8 cellular contexts compared by ENCODE assay signal in the genomic region with DNA sequence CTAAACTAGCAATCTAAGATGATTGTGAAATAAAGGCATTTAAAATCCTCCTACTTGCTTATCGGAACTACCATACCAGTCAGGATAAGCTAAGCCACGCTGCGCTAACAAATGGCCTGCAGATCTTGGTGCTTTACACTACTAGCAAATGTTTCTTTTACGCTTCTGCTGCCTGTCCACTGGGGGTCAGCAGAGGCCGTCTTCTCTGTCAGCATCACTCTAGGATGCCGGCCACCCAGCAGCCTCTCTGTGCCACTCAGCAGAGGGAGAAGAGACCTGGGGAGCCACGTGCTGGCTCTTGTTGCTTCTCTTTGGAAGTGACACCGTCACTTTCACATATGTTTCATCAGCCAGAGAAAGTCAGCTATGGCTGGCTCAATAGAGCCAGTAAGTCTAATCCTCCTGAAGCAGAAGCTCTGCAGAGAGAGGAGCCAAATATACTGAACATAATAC. TPM values are rescaled to one million over a fixed set of nuclear protein-coding genes. Genes with fewer than 3 reads are reported as not detected.
A peak's percentile ranks its signal among the peaks of the same experiment; 100 is the strongest.
DNase-seq lines count a peak whose midpoint lies in the region; ATAC-seq lines count a peak whose summit lies in the region.

No MANE protein-coding gene starts in this region.

- no peaks in the 10 kb centered on the region for H3K36me3 Mint-ChIP-seq in activated T-helper 2 cell treated with anti-CD3 and anti-CD28 coated beads, Interferon-gamma antibody, Interleukin-2, Interleukin-4, amounts not matched to agents 10 μg/mL and 5 μg/mL and 100 μg/mL, durations not matched to agents 14 hours and 24 hours and 36 hours (ENCODE audit: low read depth)

- intact Hi-C loops in activated T-helper 2 cell treated with anti-CD3 and anti-CD28 coated beads, Interferon-gamma antibody, Interleukin-2, Interleukin-4, amounts not matched to agents 10 μg/mL and 5 μg/mL and 100 μg/mL, durations not matched to agents 14 hours and 24 hours and 36 hours (cut with micrococcal nuclease), result loop anchor here (1.0 kb wide), 1 partner anchor 450 kb away; no protein-coding TSS in a partner anchor
- intact Hi-C loops in head of caudate nucleus (cut with DNase I) (no loop called here), sciatic nerve (cut with DNase I) (no loop called here)

- no peak overlapping the region for H3K4me3 Mint-ChIP-seq in activated T-helper 2 cell treated with anti-CD3 and anti-CD28 coated beads, Interferon-gamma antibody, Interleukin-2, Interleukin-4, amounts not matched to agents 10 μg/mL and 5 μg/mL and 100 μg/mL, durations not matched to agents 14 hours and 24 hours and 36 hours (ENCODE audit: low read depth)

- no peak overlapping the region for H3K27ac Mint-ChIP-seq in activated T-helper 2 cell treated with anti-CD3 and anti-CD28 coated beads, Interferon-gamma antibody, Interleukin-2, Interleukin-4, amounts not matched to agents 10 μg/mL and 5 μg/mL and 100 μg/mL, durations not matched to agents 14 hours and 24 hours and 36 hours

- no peaks in the 10 kb centered on the region for H3K9me3 Mint-ChIP-seq in activated T-helper 2 cell treated with anti-CD3 and anti-CD28 coated beads, Interferon-gamma antibody, Interleukin-2, Interleukin-4, amounts not matched to agents 10 μg/mL and 5 μg/mL and 100 μg/mL, durations not matched to agents 14 hours and 24 hours and 36 hours

- H3K27me3 Mint-ChIP-seq in activated T-helper 2 cell treated with anti-CD3 and anti-CD28 coated beads, Interferon-gamma antibody, Interleukin-2, Interleukin-4, amounts not matched to agents 10 μg/mL and 5 μg/mL and 100 μg/mL, durations not matched to agents 14 hours and 24 hours and 36 hours (ENCODE audit: low read depth), result no peaks in the 10 kb centered on the region

- H3K4me1 Mint-ChIP-seq in activated T-helper 2 cell treated with anti-CD3 and anti-CD28 coated beads, Interferon-gamma antibody, Interleukin-2, Interleukin-4, amounts not matched to agents 10 μg/mL and 5 μg/mL and 100 μg/mL, durations not matched to agents 14 hours and 24 hours and 36 hours (ENCODE audit: low read depth), result peaks cover 3% of the 10 kb centered on the region

- DNase-seq in DMS53 treated with DMSO at 0.1 percent for 48 hours (lab: John Stamatoyannopoulos, UW; ENCODE audit: unreplicated experiment) (peak; percentile 94), OCI-M1 (lab: John Stamatoyannopoulos, UW) (peak; percentile 67), head of caudate nucleus (peak; percentile 10 to 67 (median 45)), sciatic nerve (ENCODE audit: low spot score) (peak; percentile 74)
- peak; percentile 20 for DNase-seq in activated T-helper 2 cell treated with anti-CD3 and anti-CD28 coated beads, Interferon-gamma antibody, Interleukin-2, Interleukin-4, amounts not matched to agents 10 μg/mL and 5 μg/mL and 100 μg/mL, durations not matched to agents 14 hours and 24 hours and 36 hours (ENCODE audit: low spot score)

- peak; percentile 57 for ATAC-seq in HG02885 (IDR thresholded peaks at IDR 0.05; ENCODE audit: poor library complexity, unreplicated experiment)
- peak; percentile 83 for ATAC-seq in sciatic nerve
- no peak for ATAC-seq in HG03097 (IDR thresholded peaks at IDR 0.05; ENCODE audit: low FRiP score, unreplicated experiment)
- ATAC-seq in GM19023 (IDR thresholded peaks at IDR 0.05; ENCODE audit: unreplicated experiment), result no peak

RNA-seq across cellular contexts. Expression of a gene that starts 36.6 kb away (rescaled TPM):
- total RNA-seq in activated T-helper 2 cell treated with anti-CD3 and anti-CD28 coated beads, Interferon-gamma antibody, Interleukin-2, Interleukin-4, amounts not matched to agents 10 μg/mL and 5 μg/mL and 100 μg/mL, durations not matched to agents 14 hours and 24 hours and 36 hours, result 58.8 and 63.8 TPM in 2 replicates
- total RNA-seq in sciatic nerve, result 51.4 TPM

Comparison
In these comparisons a context has a peak if more than half of its experiments do, and no peak if none do; other contexts are left out.
1. DNase-seq: peak in every context shown above with its lines; median percentile 94 in DMS53 treated with DMSO at 0.1 percent for 48 hours; 74 in sciatic nerve; 67 in OCI-M1; 45 in head of caudate nucleus; 20 in activated T-helper 2 cell treated with anti-CD3 and anti-CD28 coated beads, Interferon-gamma antibody, Interleukin-2, Interleukin-4, amounts not matched to agents 10 μg/mL and 5 μg/mL and 100 μg/mL, durations not matched to agents 14 hours and 24 hours and 36 hours.
2. ATAC-seq: peak in HG02885 (single experiment) and sciatic nerve (single experiment); none in HG03097 (single experiment) and GM19023 (single experiment).